ENCODE assay signal across 8 cellular contexts in genomic region chr1:206117151-206117948, GRCh38. TPM values are rescaled to one million over a fixed set of nuclear protein-coding genes. Genes with fewer than 3 reads are reported as not detected.
DNase-seq lines count a peak whose midpoint lies in the region; ATAC-seq and TF ChIP-seq lines count a peak whose summit lies in the region.

Gene AVPR1B, minus strand, starts transcription at chr1:206117388. Its CDS starts 498 bp downstream, at chr1:206116890.

- H3K4me3 ChIP-seq in AG09309 (ENCODE audit: control insufficient read depth, low read depth, low read length) (peak within 1 kb of the TSS; percentile 29), SJCRH30 (peak within 1 kb of the TSS; percentile 35), endocrine pancreas (ENCODE audit: control insufficient read depth, insufficient read depth, low read length) (peak within 1 kb of the TSS; percentile 24), muscle layer of duodenum (ENCODE audit: low read depth in 1 of 2, low read length in 2 of 2) (peak within 1 kb of the TSS; percentile 30 to 65), thyroid gland (replicated peaks in 1 of 3) (peak within 1 kb of the TSS in 2 of 3 donors; percentile 10 to 20)

- TF ChIP-seq POLR2A in thyroid gland (IDR thresholded peaks at IDR 0.05) (peak in 1 of 2 donors; percentile 54), GM18505 (IDR thresholded peaks at IDR 0.05; ENCODE audit: borderline replicate concordance, extremely low read depth, insufficient read depth, insufficient read length) (no peak)

- ATAC-seq in GM18505 (IDR thresholded peaks at IDR 0.05; ENCODE audit: unreplicated experiment) (no peak), HG03378 (IDR thresholded peaks at IDR 0.05; ENCODE audit: unreplicated experiment) (no peak)

- no peak for DNase-seq in AG09309 (ENCODE audit: low read depth)
- peak; percentile 45 for DNase-seq in HPDE6-E6E7 (ENCODE audit: extremely low spot score)
- peak; percentile 45 to 59 for DNase-seq in SJCRH30
- peak; percentile 80 to 83 for DNase-seq in thyroid gland

- no peaks in the 10 kb centered on the region; the same call in none of the 2 replicates for H3K9me3 ChIP-seq in SJCRH30 (replicated peaks)
- H3K9me3 ChIP-seq in endocrine pancreas (ENCODE audit: control insufficient read depth, low read length) = no peaks in the 10 kb centered on the region
- peaks cover 0 to 4% of the 10 kb centered on the region in 2 donors for H3K9me3 ChIP-seq in muscle layer of duodenum (ENCODE audit: control insufficient read depth in 1 of 2, low read length in 2 of 2)
- H3K9me3 ChIP-seq in thyroid gland = no peaks in the 10 kb centered on the region

- H3K27me3 ChIP-seq in SJCRH30 (peaks cover 20% of the 10 kb centered on the region; the same call in 1 of the 2 replicates), endocrine pancreas (ENCODE audit: control insufficient read depth, insufficient read depth, low read length) (no peaks in the 10 kb centered on the region), muscle layer of duodenum (ENCODE audit: low read depth, low read length) (peaks cover 8% of the 10 kb centered on the region), thyroid gland (no peaks in the 10 kb centered on the region)

- intact Hi-C loops in thyroid gland (cut with DNase I) = no loop called here

- H3K4me1 ChIP-seq in SJCRH30 (no peaks in the 10 kb centered on the region), endocrine pancreas (ENCODE audit: control insufficient read depth, insufficient read depth, low read length) (no peaks in the 10 kb centered on the region), muscle layer of duodenum (ENCODE audit: control insufficient read depth in 1 of 2, insufficient read depth in 2 of 2, low read length in 2 of 2) (peaks cover 0 to 8% of the 10 kb centered on the region in 2 donors), thyroid gland (peaks cover 12 to 20% of the 10 kb centered on the region in 2 donors)

- H3K9ac ChIP-seq in endocrine pancreas (ENCODE audit: control insufficient read depth, insufficient read depth, low read length) = peak within 1 kb of the TSS; percentile 69

- no peak within 1 kb of the TSS for H3K27ac ChIP-seq in SJCRH30
- no peak within 1 kb of the TSS for H3K27ac ChIP-seq in muscle layer of duodenum (ENCODE audit: low read length)
- H3K27ac ChIP-seq in thyroid gland = peak within 1 kb of the TSS in 2 of 3 donors; percentile 28 to 49

- H3K36me3 ChIP-seq in SJCRH30 (no peaks in the 10 kb centered on the region), endocrine pancreas (ENCODE audit: control insufficient read depth, insufficient read depth, low read length) (no peaks in the 10 kb centered on the region), muscle layer of duodenum (ENCODE audit: control insufficient read depth in 1 of 2, insufficient read depth in 2 of 2, low read length in 2 of 2) (no peaks in the 10 kb centered on the region), thyroid gland (no peaks in the 10 kb centered on the region)

- TF ChIP-seq CTCF in AG09309 (IDR thresholded peaks at IDR 0.05; ENCODE audit: control insufficient read depth, insufficient read depth, low read depth, low read length, missing control alignments) = no peak
- peak in 1 of 6 experiments; percentile 16 for TF ChIP-seq CTCF in thyroid gland (IDR thresholded peaks at IDR 0.05)

- 2 to 5% methylated on average over 16 to 44 of the region's 55 CpGs for WGBS in thyroid gland, 2 donors

RNA-seq across cellular contexts. Expression of gene AVPR1B, which starts in this region (rescaled TPM):
- 0.04 and 0.05 TPM in 2 replicates for total RNA-seq in SJCRH30 (2014; rRNA removed; shearing (Covaris generic))
- under 1 TPM in 3 of 4 donors, not detected in 1; 0.11 to 0.68 (median 0.38) TPM for total RNA-seq in thyroid gland

Comparison
In these comparisons a context has a peak if more than half of its experiments do, and no peak if none do; other contexts are left out.
1. Peak in DNase-seq and H3K4me3 ChIP-seq in SJCRH30; RNA of the gene not detected or under 1 TPM.
2. Peak in DNase-seq, H3K4me3 ChIP-seq and H3K27ac ChIP-seq in thyroid gland; RNA of the gene not detected or under 1 TPM.